ENCODE assay signal across 8 cellular contexts in genomic region chr20:33668087-33668790, GRCh38. TPM values are rescaled to one million over a fixed set of nuclear protein-coding genes. Genes with fewer than 3 reads are reported as not detected.
A peak's percentile ranks its signal among the peaks of the same experiment; 100 is the strongest.
DNase-seq lines count a peak whose midpoint lies in the region; ATAC-seq, FAIRE-seq and TF ChIP-seq lines count a peak whose summit lies in the region.

No MANE protein-coding gene starts in this region.

- POLR2A ChIA-PET in BJ (lab: Charles Lee), result no interaction called here

- H3K4me1 ChIP-seq in astrocyte (ENCODE audit: insufficient read depth, low read length), result peaks cover 46% of the 10 kb centered on the region
- H3K4me1 ChIP-seq in left lung, result peaks cover 18 to 57% of the 10 kb centered on the region in 2 donors

- H3K27me3 Mint-ChIP-seq in astrocyte (ENCODE audit: low read depth, unreplicated experiment), result peaks cover 2% of the 10 kb centered on the region

- H3K27ac Mint-ChIP-seq in astrocyte (ENCODE audit: unreplicated experiment), result peak overlapping the region; percentile 75

- no peak overlapping the region for H3K4me3 Mint-ChIP-seq in astrocyte (ENCODE audit: unreplicated experiment)

- peaks cover 2% of the 10 kb centered on the region for H3K79me2 ChIP-seq in astrocyte (ENCODE audit: insufficient read depth, low read length)

- FAIRE-seq in astrocyte (lab: Jason Lieb, UNC), result no peak

- CTCF ChIA-PET in BJ (lab: Yijun Ruan, JAX), result interaction anchor here (0.6 to 3.3 kb wide), 33 partner anchors 7 to 767 kb away, joined by 3 to 21 read pairs (median 3); partner anchors contain the start of genes CBFA2T2, CDK5RAP1 and SNTA1

- H3K27me3 ChIP-seq in BJ (ENCODE audit: control insufficient read depth, insufficient read depth, low read length), result no peaks in the 10 kb centered on the region
- no peaks in the 10 kb centered on the region for H3K27me3 ChIP-seq in astrocyte (ENCODE audit: insufficient read depth, low read length)
- no peaks in the 10 kb centered on the region for H3K27me3 ChIP-seq in left lung

- no peak overlapping the region; the same call in none of the 2 replicates for H3K4me3 ChIP-seq in BJ (ENCODE audit: low read depth, low read length)
- peak overlapping the region; percentile 62 for H3K4me3 ChIP-seq in astrocyte (ENCODE audit: insufficient read depth, low read depth, low read length)
- H3K4me3 ChIP-seq in left lung, result peak overlapping the region; percentile 55 to 56

- H3K27ac ChIP-seq in astrocyte (ENCODE audit: low read depth, low read length), result no peak overlapping the region
- H3K27ac ChIP-seq in left lung, result peak overlapping the region in 1 of 2 donors; percentile 79

- ATAC-seq in GM21515 (IDR thresholded peaks at IDR 0.05; ENCODE audit: unreplicated experiment) (peak; percentile 29), left lung (peak; percentile 60), HG03457 (IDR thresholded peaks at IDR 0.05; ENCODE audit: unreplicated experiment) (no peak)

- peaks cover 24% of the 10 kb centered on the region for H3K4me1 Mint-ChIP-seq in astrocyte (ENCODE audit: low read depth, unreplicated experiment)

- peak overlapping the region; percentile 94 for H3K4me2 ChIP-seq in astrocyte (ENCODE audit: low read length)

- peak overlapping the region; percentile 86 for H2AFZ ChIP-seq in astrocyte (ENCODE audit: low read depth, low read length)

- DNase-seq in BJ (ENCODE audit: low read depth) (no peak), OCI-M1 (lab: John Stamatoyannopoulos, UW) (peak; percentile 79), astrocyte (ENCODE audit: low read depth) (no peak), left lung (peak; percentile 36 to 84), Ammon's horn (ENCODE audit: low spot score) (no peak)
- DNase-seq in stimulated activated CD8-positive, alpha-beta memory T cell treated with anti-CD3 and anti-CD28 coated beads, Interleukin-15, amount 100 ng/mL, for 1 hour (ENCODE audit: low read depth), result peak; percentile 59

- H4K20me1 ChIP-seq in astrocyte (ENCODE audit: insufficient read depth, low read length), result peaks cover 47% of the 10 kb centered on the region

- H3K9ac ChIP-seq in astrocyte (ENCODE audit: low read length), result no peak overlapping the region

- no peaks in the 10 kb centered on the region for H3K9me3 Mint-ChIP-seq in astrocyte (ENCODE audit: unreplicated experiment)

- peaks cover 23% of the 10 kb centered on the region for H3K36me3 Mint-ChIP-seq in astrocyte (ENCODE audit: low read depth, unreplicated experiment)

- TF ChIP-seq CTCF in BJ (IDR thresholded peaks at IDR 0.05; ENCODE audit: insufficient read depth, low read depth, low read length) (peak; percentile 95; the same call in 1 of the 2 replicates), astrocyte (IDR thresholded peaks at IDR 0.05; ENCODE audit: insufficient read depth, low read depth, low read length) (peak; percentile 72), left lung (IDR thresholded peaks at IDR 0.05) (peak; percentile 76 to 94)

- intact Hi-C loops in left lung (cut with DNase I), result no loop called here

- H3K36me3 ChIP-seq in BJ (ENCODE audit: control insufficient read depth, insufficient read depth, low read length) (peaks cover 6% of the 10 kb centered on the region), astrocyte (ENCODE audit: insufficient read depth, low read length) (no peaks in the 10 kb centered on the region), left lung (peaks cover 0 to 11% of the 10 kb centered on the region in 2 donors)

- no peaks in the 10 kb centered on the region for H3K9me3 ChIP-seq in astrocyte (ENCODE audit: insufficient read depth, low read depth, low read length)
- H3K9me3 ChIP-seq in left lung, result no peaks in the 10 kb centered on the region

RNA-seq across cellular contexts. Expression of gene ACTL10, which starts 1.5 kb away (rescaled TPM):
- polyA plus RNA-seq in BJ (2011; rRNA removed), result 0.44 and 0.67 TPM in 2 replicates
- polyA minus RNA-seq in BJ (2011; rRNA and poly(A)+ RNA removed), result 0.38 and 0.62 TPM in 2 replicates
- 1.1 and 1.4 TPM in 2 replicates for total RNA-seq in astrocyte
- 1 to 10 TPM; 1.2 to 2.3 TPM for total RNA-seq in left lung

RNA-seq across cellular contexts. Expression of gene NECAB3, which starts 6.0 kb away (rescaled TPM):
- 13.4 and 20.2 TPM in 2 replicates for polyA plus RNA-seq in BJ (2011; rRNA removed)
- 30.8 and 38.1 TPM in 2 replicates for polyA minus RNA-seq in BJ (2011; rRNA and poly(A)+ RNA removed)
- total RNA-seq in astrocyte (19.5 and 22.3 TPM in 2 replicates), left lung (10 to 100 TPM; 53.7 to 72.9 TPM)

RNA-seq across cellular contexts. Expression of gene C20orf144, which starts 6.1 kb away (rescaled TPM):
- polyA plus RNA-seq in BJ (2011; rRNA removed), result 0.13 and 0.22 TPM in 2 replicates
- 0.05 TPM in 1 of 2 replicates, not detected in the other for polyA minus RNA-seq in BJ (2011; rRNA and poly(A)+ RNA removed)
- total RNA-seq in astrocyte (0.16 TPM in 1 of 2 replicates, not detected in the other), left lung (under 1 TPM in 1 of 2 donors, not detected in 1; 0.24 TPM)

RNA-seq across cellular contexts. Expression of gene E2F1, which starts 17.9 kb away (rescaled TPM):
- 5.1 and 7.5 TPM in 2 replicates for polyA plus RNA-seq in BJ (2011; rRNA removed)
- polyA minus RNA-seq in BJ (2011; rRNA and poly(A)+ RNA removed), result 6.1 and 6.3 TPM in 2 replicates
- total RNA-seq in astrocyte (1.6 and 2.3 TPM in 2 replicates), left lung (10 to 100 TPM; 14.2 to 23.6 TPM)

RNA-seq across cellular contexts. Expression of gene PXMP4, which starts 51.9 kb away (rescaled TPM):
- 7.8 and 11.2 TPM in 2 replicates for polyA plus RNA-seq in BJ (2011; rRNA removed)
- polyA minus RNA-seq in BJ (2011; rRNA and poly(A)+ RNA removed), result 6.1 and 8.3 TPM in 2 replicates
- 1.1 and 1.2 TPM in 2 replicates for total RNA-seq in astrocyte
- 10 to 100 TPM; 25.4 to 47.5 TPM for total RNA-seq in left lung

Comparison
In these comparisons a context has a peak if more than half of its experiments do, and no peak if none do; other contexts are left out.
1. DNase-seq: peak in OCI-M1 (single experiment), left lung (2 of 2) and stimulated activated CD8-positive, alpha-beta memory T cell treated with anti-CD3 and anti-CD28 coated beads, Interleukin-15, amount 100 ng/mL, for 1 hour (single experiment); none in BJ (single experiment), astrocyte (single experiment) and Ammon's horn (single experiment).
2. Peak in every context shown above with its lines, with median percentiles within 50 percentile points of each other: CTCF ChIP-seq.